13 cellular contexts compared by ENCODE assay signal in the genomic region with DNA sequence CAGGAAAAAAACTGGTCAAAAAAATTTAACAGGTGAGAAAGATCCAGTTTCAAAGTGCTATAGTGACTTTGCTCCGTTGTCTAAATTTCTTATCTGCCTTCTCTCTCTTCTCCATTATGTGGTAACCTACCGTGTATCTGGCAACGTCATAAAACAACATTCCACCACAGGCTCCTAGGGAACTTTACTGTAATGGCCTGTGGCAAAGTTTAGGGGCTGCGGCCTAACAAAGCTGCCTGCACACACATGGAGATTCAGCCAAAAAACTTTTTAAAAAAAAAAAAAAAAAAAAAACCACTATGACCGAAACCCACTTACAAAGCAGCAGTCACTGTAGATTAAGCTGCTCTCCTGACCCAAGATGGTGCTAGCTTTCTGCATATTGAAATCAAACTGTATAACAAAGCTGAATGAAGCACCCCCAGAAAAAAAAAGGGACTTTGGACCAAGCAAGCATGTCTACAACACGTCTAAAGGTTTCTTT.
DNase-seq lines count a peak whose midpoint lies in the region; ATAC-seq and TF ChIP-seq lines count a peak whose summit lies in the region.
"Had no signal": no experiment of that assay in that cellular context is flagged by ENCODE, and none has a peak within 500 bp of the region (broad histone marks: within the 10 kb centered on the region; RNA-seq: fewer than 3 reads in every experiment).

No MANE protein-coding gene starts in this region.

- H4K20me1 ChIP-seq in Loucy (ENCODE audit: insufficient read depth, low read length, poor library complexity, severe bottlenecking): no peaks in the 10 kb centered on the region

- no peaks in the 10 kb centered on the region for H3K9me3 ChIP-seq in Loucy (ENCODE audit: insufficient read depth, low read depth, low read length)
- H3K9me3 ChIP-seq in trophoblast cell (ENCODE audit: insufficient read depth, low read depth, low read length): no peaks in the 10 kb centered on the region
- H3K9me3 ChIP-seq: neutrophil, tibial nerve had no signal

- WGBS in trophoblast cell (ENCODE audit: extremely low coverage, insufficient coverage, insufficient read length): no CpG with 5 or more reads among the region's 6 CpGs

- intact Hi-C loops in head of caudate nucleus (cut with DNase I): loop anchor here (10.0 kb wide), 1 partner anchor 56 kb away; no protein-coding TSS in a partner anchor

- H3K27me3 Mint-ChIP-seq in central memory CD8-positive, alpha-beta T cell: no peaks in the 10 kb centered on the region

- H3K79me2 ChIP-seq in Loucy (ENCODE audit: insufficient read depth, low read length): peaks cover 51% of the 10 kb centered on the region
- H3K79me2 ChIP-seq in trophoblast cell (ENCODE audit: control insufficient read depth, insufficient read depth, low read length, poor library complexity): no peaks in the 10 kb centered on the region

- peaks cover 6% of the 10 kb centered on the region for H3K36me3 Mint-ChIP-seq in central memory CD8-positive, alpha-beta T cell (ENCODE audit: insufficient read depth)

- H3K23ac ChIP-seq in trophoblast cell (ENCODE audit: low read length): no peak overlapping the region

- no peak overlapping the region for H2BK12ac ChIP-seq in trophoblast cell (ENCODE audit: low read length)

- no peak overlapping the region for H2AK5ac ChIP-seq in trophoblast cell (ENCODE audit: low read length)

- DNase-seq in GF-D8 (lab: John Stamatoyannopoulos, UW): peak; percentile 27
- DNase-seq in central memory CD8-positive, alpha-beta T cell (ENCODE audit: low spot score in 2 of 2): no peak
- peak; percentile 88 to 95 for DNase-seq in trophoblast cell
- DNase-seq in hypothalamus (lab: John Stamatoyannopoulos, UW): no peak
- DNase-seq in CD1c-positive myeloid dendritic cell (ENCODE audit: extremely low spot score): no peak
- no peak for DNase-seq in HK-2 (ENCODE audit: unreplicated experiment)
- DNase-seq in head of caudate nucleus: no peak
- DNase-seq: activated CD4-positive, alpha-beta T cell treated with anti-CD3 and anti-CD28 coated beads, Interleukin-2, amount 50 U/mL, for 48 hours; Kasumi-1; kidney glomerular epithelial cell had no signal

- H3K9me2 ChIP-seq in Loucy (replicated peaks; ENCODE audit: low read depth, low read length): no peaks in the 10 kb centered on the region

- H3K4me2 ChIP-seq in Loucy (ENCODE audit: low read depth, low read length, poor library complexity, severe bottlenecking) (peak overlapping the region; percentile 17), trophoblast cell (ENCODE audit: low read length) (peak overlapping the region; percentile 9)

- H3K4me3 ChIP-seq in Loucy (ENCODE audit: low read length, poor library complexity, severe bottlenecking): no peak overlapping the region
- no peak overlapping the region for H3K4me3 ChIP-seq in trophoblast cell (ENCODE audit: low read depth, low read length)
- H3K4me3 ChIP-seq: tibial nerve had no signal

- H4K91ac ChIP-seq in trophoblast cell (ENCODE audit: low read depth, low read length): no peak overlapping the region

- H3K9me3 Mint-ChIP-seq in central memory CD8-positive, alpha-beta T cell: no peaks in the 10 kb centered on the region

- H2BK5ac ChIP-seq in trophoblast cell (ENCODE audit: low read depth, low read length, poor library complexity): no peak overlapping the region

- H3K4ac ChIP-seq in trophoblast cell (ENCODE audit: low read depth, low read length): no peak overlapping the region

- no peak for TF ChIP-seq CTCF in Loucy (conservative IDR thresholded peaks at IDR 0.05; ENCODE audit: low read length)

- H3K4me1 ChIP-seq in Loucy (ENCODE audit: insufficient read depth, low read length, poor library complexity, severe bottlenecking) (peaks cover 77% of the 10 kb centered on the region), trophoblast cell (ENCODE audit: control insufficient read depth in 1 of 2, insufficient read depth in 2 of 2, low read length in 2 of 2) (peaks cover 0 to 4% of the 10 kb centered on the region in 2 experiments)

- no peak overlapping the region for H4K8ac ChIP-seq in trophoblast cell (ENCODE audit: low read depth, low read length)

- peak overlapping the region; percentile 89 for H3K27ac Mint-ChIP-seq in central memory CD8-positive, alpha-beta T cell (ENCODE audit: low read depth)

- peak overlapping the region; percentile 63 for H3K27ac ChIP-seq in trophoblast cell (ENCODE audit: low read depth, low read length)
- H3K27ac ChIP-seq: neutrophil had no signal

- H3K9ac ChIP-seq in Loucy (ENCODE audit: low read depth, low read length, poor library complexity, severe bottlenecking) (peak overlapping the region; percentile 33), trophoblast cell (ENCODE audit: low read length) (no peak overlapping the region)

- peaks cover 42% of the 10 kb centered on the region for H3K4me1 Mint-ChIP-seq in central memory CD8-positive, alpha-beta T cell

- H2AFZ ChIP-seq in Loucy (ENCODE audit: low read length) (no peak overlapping the region), trophoblast cell (ENCODE audit: insufficient read depth, low read length, poor library complexity) (no peak overlapping the region)

- H3K18ac ChIP-seq in trophoblast cell (ENCODE audit: low read length): no peak overlapping the region

- H3K27me3 ChIP-seq in Loucy (ENCODE audit: insufficient read depth, low read length, poor library complexity, severe bottlenecking): no peaks in the 10 kb centered on the region
- no peaks in the 10 kb centered on the region for H3K27me3 ChIP-seq in trophoblast cell (ENCODE audit: insufficient read depth, low read length)
- H3K27me3 ChIP-seq: neutrophil, tibial nerve had no signal

- no peak overlapping the region for H2BK120ac ChIP-seq in trophoblast cell (ENCODE audit: insufficient read depth, low read length, poor library complexity)

- peaks cover 5% of the 10 kb centered on the region; the same call in 1 of the 2 replicates for H3F3A ChIP-seq in Loucy (ENCODE audit: low read depth)

- no peak overlapping the region for H4K12ac ChIP-seq in trophoblast cell (ENCODE audit: low read depth, low read length)

- H3K14ac ChIP-seq in trophoblast cell (ENCODE audit: low read length): no peak overlapping the region

- peaks cover 5% of the 10 kb centered on the region; the same call in 1 of the 2 replicates for H3K36me3 ChIP-seq in Loucy (ENCODE audit: insufficient read depth, low read length)
- peaks cover 3 to 5% of the 10 kb centered on the region in 2 experiments for H3K36me3 ChIP-seq in trophoblast cell (ENCODE audit: control insufficient read depth in 1 of 2, insufficient read depth in 2 of 2, low read length in 2 of 2)
- H3K36me3 ChIP-seq: neutrophil had no signal

- ATAC-seq in central memory CD8-positive, alpha-beta T cell (replicated peaks; ENCODE audit: extremely low read depth, poor library complexity, severe bottlenecking): peak; percentile 44

- peak overlapping the region; percentile 28 for H3K4me3 Mint-ChIP-seq in central memory CD8-positive, alpha-beta T cell

- H3K79me1 ChIP-seq in trophoblast cell (ENCODE audit: low read length): peaks cover under 1% of the 10 kb centered on the region

Comparison
In these comparisons a context has a peak if more than half of its experiments do, and no peak if none do; other contexts are left out.
1. DNase-seq: peak in GF-D8 (single experiment) and trophoblast cell (2 of 2); none in central memory CD8-positive, alpha-beta T cell (0 of 2), hypothalamus (0 of 51), CD1c-positive myeloid dendritic cell (single experiment), HK-2 (single experiment) and head of caudate nucleus (0 of 42).